ENCODE assay signal across 29 cellular contexts in genomic region chr2:199874209-199874608, GRCh38. TPM values are rescaled to one million over a fixed set of nuclear protein-coding genes. Genes with fewer than 3 reads are reported as not detected.
"Had no signal": no experiment of that assay in that cellular context is flagged by ENCODE, and none has a peak within 500 bp of the region (broad histone marks: within the 10 kb centered on the region; RNA-seq: fewer than 3 reads in every experiment).

No MANE protein-coding gene starts in this region.

- FAIRE-seq: pancreas, urothelium cell line had no signal

- H3K27ac ChIP-seq: neural progenitor cell, neutrophil, pancreas, psoas muscle, skin epidermis, stomach, thoracic aorta, thyroid gland, tibial nerve, upper lobe of left lung, vagina had no signal

- H3K9me3 Mint-ChIP-seq: stimulated activated effector memory CD8-positive, alpha-beta T cell treated with anti-CD3 and anti-CD28 coated beads, Interleukin-12 subunit alpha, Interleukin-12 subunit beta, amount 100 ng/mL, for 72 hours had no signal

- H3K4me1 ChIP-seq: pancreas, psoas muscle, stomach, thyroid gland, tibial nerve, upper lobe of left lung, vagina had no signal

- H3K4me3 Mint-ChIP-seq: naive thymus-derived CD4-positive, alpha-beta T cell; natural killer cell; nephron; neural progenitor cell; stimulated activated effector memory CD8-positive, alpha-beta T cell treated with anti-CD3 and anti-CD28 coated beads, Interleukin-12 subunit alpha, Interleukin-12 subunit beta, amount 100 ng/mL, for 72 hours; stimulated activated naive B cell treated with anti-CD40 and anti-IgM and Interleukin-4, amounts not matched to agents 10 μg/mL and 1 μg/mL and 100 μg/mL, for 72 hours; stimulated activated naive CD8-positive, alpha-beta T cell treated with anti-CD3 and anti-CD28 coated beads, Interleukin-15, Interleukin-2, amounts not matched to agents 100 ng/mL and 50 ng/mL, for 24 hours had no signal

- H3K4me1 Mint-ChIP-seq: naive thymus-derived CD4-positive, alpha-beta T cell; natural killer cell; nephron; stimulated activated effector memory CD8-positive, alpha-beta T cell treated with anti-CD3 and anti-CD28 coated beads, Interleukin-12 subunit alpha, Interleukin-12 subunit beta, amount 100 ng/mL, for 72 hours; stimulated activated naive B cell treated with anti-CD40 and anti-IgM and Interleukin-4, amounts not matched to agents 10 μg/mL and 1 μg/mL and 100 μg/mL, for 72 hours had no signal

- H2AFZ ChIP-seq: neural progenitor cell had no signal

- H3K27ac Mint-ChIP-seq: naive thymus-derived CD4-positive, alpha-beta T cell; natural killer cell; nephron; neural progenitor cell; stimulated activated effector memory CD8-positive, alpha-beta T cell treated with anti-CD3 and anti-CD28 coated beads, Interleukin-12 subunit alpha, Interleukin-12 subunit beta, amount 100 ng/mL, for 72 hours; stimulated activated naive B cell treated with anti-CD40 and anti-IgM and Interleukin-4, amounts not matched to agents 10 μg/mL and 1 μg/mL and 100 μg/mL, for 72 hours; stimulated activated naive CD8-positive, alpha-beta T cell treated with anti-CD3 and anti-CD28 coated beads, Interleukin-15, Interleukin-2, amounts not matched to agents 100 ng/mL and 50 ng/mL, for 24 hours had no signal

- H3K4me3 ChIP-seq: neural progenitor cell, pancreas, psoas muscle, skin epidermis, stomach, thoracic aorta, thyroid gland, tibial nerve, upper lobe of left lung, vagina had no signal

- H3K9me3 ChIP-seq: neutrophil, pancreas, psoas muscle, thyroid gland, vagina had no signal

- H3K36me3 ChIP-seq: neutrophil, pancreas, stomach, thoracic aorta, thyroid gland, tibial nerve, upper lobe of left lung, vagina had no signal

- DNase-seq: naive thymus-derived CD4-positive, alpha-beta T cell; natural killer cell; nucleus accumbens; pancreas; psoas muscle; right cardiac atrium; stimulated activated CD4-positive, alpha-beta T cell treated with anti-CD3 and anti-CD28 coated beads, Interleukin-15, amount 100 ng/mL, for 24 hours; stimulated activated CD4-positive, alpha-beta T cell treated with anti-CD3 and anti-CD28 coated beads, Interleukin-2, amount 100 ng/mL, for 24 hours; stimulated activated CD4-positive, alpha-beta T cell treated with anti-CD3 and anti-CD28 coated beads, Interleukin-2, amount 100 ng/mL, for 48 hours; stimulated activated CD4-positive, alpha-beta T cell treated with anti-CD3 and anti-CD28 coated beads, Interleukin-4, amount 100 ng/mL, for 24 hours; stimulated activated naive B cell treated with anti-CD40 and anti-IgM and Interleukin-4, amounts not matched to agents 10 μg/mL and 1 μg/mL and 100 μg/mL, for 72 hours; stimulated activated naive CD4-positive, alpha-beta T cell treated with Interleukin-2 at 50 U/mL for 16 hours; stomach; thyroid gland; trophoblast cell; upper lobe of left lung had no signal

- ATAC-seq: naive thymus-derived CD4-positive, alpha-beta T cell; natural killer cell; pancreas; psoas muscle; right cardiac atrium; sciatic nerve; stimulated activated effector memory CD8-positive, alpha-beta T cell treated with anti-CD3 and anti-CD28 coated beads, Interleukin-12 subunit alpha, Interleukin-12 subunit beta, amount 100 ng/mL, for 72 hours; stimulated activated naive B cell treated with anti-CD40 and anti-IgM and Interleukin-4, amounts not matched to agents 10 μg/mL and 1 μg/mL and 100 μg/mL, for 72 hours had no signal

- H3K36me3 Mint-ChIP-seq: neural progenitor cell; stimulated activated effector memory CD8-positive, alpha-beta T cell treated with anti-CD3 and anti-CD28 coated beads, Interleukin-12 subunit alpha, Interleukin-12 subunit beta, amount 100 ng/mL, for 72 hours had no signal

- H3K4me2 ChIP-seq: neural progenitor cell had no signal

- H3K9ac ChIP-seq: neural progenitor cell had no signal

- H3K27me3 ChIP-seq: neural progenitor cell, pancreas, stomach, thyroid gland, tibial nerve, upper lobe of left lung, vagina had no signal

RNA-seq across cellular contexts. Expression of gene FTCDNL1, which starts 23.2 kb away (rescaled TPM):
- total RNA-seq: osteocyte had no signal
- polyA plus RNA-seq: neural cell had no signal
